Comparison of ENCODE assay signal across 1 cellular context in the genomic region with DNA sequence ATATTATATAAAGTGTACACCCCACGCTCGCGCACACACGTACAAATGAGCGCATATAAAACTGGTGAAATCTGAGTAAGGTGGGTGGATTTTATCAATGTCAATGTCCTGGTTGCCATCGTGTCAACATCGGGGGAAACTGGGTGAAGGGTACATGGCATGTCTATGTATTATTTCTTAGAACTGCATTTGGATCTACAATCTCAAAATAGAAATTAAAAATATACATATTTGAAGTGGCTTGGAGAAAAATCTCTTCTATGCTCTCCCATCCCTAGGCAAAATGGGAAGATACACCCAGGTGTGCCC.
TF ChIP-seq lines count a peak whose summit lies in the region.

No MANE protein-coding gene starts in this region.

TF ChIP-seq in liver, 16 proteins besides CTCF, POLR2A, EP300 and RAD21 (continued from another document):
- TF ChIP-seq, protein P1, sequence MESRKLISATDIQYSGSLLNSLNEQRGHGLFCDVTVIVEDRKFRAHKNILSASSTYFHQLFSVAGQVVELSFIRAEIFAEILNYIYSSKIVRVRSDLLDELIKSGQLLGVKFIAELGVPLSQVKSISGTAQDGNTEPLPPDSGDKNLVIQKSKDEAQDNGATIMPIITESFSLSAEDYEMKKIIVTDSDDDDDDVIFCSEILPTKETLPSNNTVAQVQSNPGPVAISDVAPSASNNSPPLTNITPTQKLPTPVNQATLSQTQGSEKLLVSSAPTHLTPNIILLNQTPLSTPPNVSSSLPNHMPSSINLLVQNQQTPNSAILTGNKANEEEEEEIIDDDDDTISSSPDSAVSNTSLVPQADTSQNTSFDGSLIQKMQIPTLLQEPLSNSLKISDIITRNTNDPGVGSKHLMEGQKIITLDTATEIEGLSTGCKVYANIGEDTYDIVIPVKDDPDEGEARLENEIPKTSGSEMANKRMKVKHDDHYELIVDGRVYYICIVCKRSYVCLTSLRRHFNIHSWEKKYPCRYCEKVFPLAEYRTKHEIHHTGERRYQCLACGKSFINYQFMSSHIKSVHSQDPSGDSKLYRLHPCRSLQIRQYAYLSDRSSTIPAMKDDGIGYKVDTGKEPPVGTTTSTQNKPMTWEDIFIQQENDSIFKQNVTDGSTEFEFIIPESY (IDR thresholded peaks at IDR 0.05): no peak
- TF ChIP-seq SP1 (IDR thresholded peaks at IDR 0.05): no peak
- no peak for TF ChIP-seq YY1 (IDR thresholded peaks at IDR 0.05)
- no peak for TF ChIP-seq FOXA2 (IDR thresholded peaks at IDR 0.05)
- no peak for TF ChIP-seq HNF4G (IDR thresholded peaks at IDR 0.05)
TF ChIP-seq in liver: peak in this region for 0.
